Comparison of ENCODE assay signal across 8 cellular contexts in genomic region chr11:67289226-67289650, GRCh38. TPM values are rescaled to one million over a fixed set of nuclear protein-coding genes. Genes with fewer than 3 reads are reported as not detected.
DNase-seq lines count a peak whose midpoint lies in the region; ATAC-seq and TF ChIP-seq lines count a peak whose summit lies in the region.

Gene ANKRD13D (plus strand): TSS chr11:67289303. CDS start chr11:67289461, 158 bp downstream.

- peak within 1 kb of the TSS; percentile 98 for H3K27ac Mint-ChIP-seq in activated T-helper 17 cell treated with anti-CD3 and anti-CD28 coated beads, Interleukin-2, amount 50 U/mL, for 72 hours

- no peak for TF ChIP-seq EP300 in sigmoid colon (IDR thresholded peaks at IDR 0.05)

- H3K27me3 ChIP-seq in left ventricle myocardium inferior (ENCODE audit: low read depth) (no peaks in the 10 kb centered on the region), sigmoid colon (no peaks in the 10 kb centered on the region)

- H3K4me3 ChIP-seq in left ventricle myocardium inferior (peak within 1 kb of the TSS; percentile 90), sigmoid colon (peak within 1 kb of the TSS; percentile 81 to 91 (median 84))

- no peak for TF ChIP-seq POLR2A in sigmoid colon (IDR thresholded peaks at IDR 0.05)

- ATAC-seq in HG03103 (IDR thresholded peaks at IDR 0.05; ENCODE audit: low read depth, unreplicated experiment): peak; percentile 35
- ATAC-seq in activated T-helper 17 cell treated with anti-CD3 and anti-CD28 coated beads, Interleukin-2, amount 50 U/mL, for 72 hours (replicated peaks): no peak

- H3K9me3 ChIP-seq in left ventricle myocardium inferior (replicated peaks) (no peaks in the 10 kb centered on the region), sigmoid colon (no peaks in the 10 kb centered on the region)

- H3K27ac ChIP-seq in left ventricle myocardium inferior (replicated peaks) (peak within 1 kb of the TSS; percentile 95), sigmoid colon (peak within 1 kb of the TSS; percentile 95 to 97 (median 96))

- no peaks in the 10 kb centered on the region for H3K27me3 Mint-ChIP-seq in activated T-helper 17 cell treated with anti-CD3 and anti-CD28 coated beads, Interleukin-2, amount 50 U/mL, for 72 hours

- H3K36me3 Mint-ChIP-seq in activated T-helper 17 cell treated with anti-CD3 and anti-CD28 coated beads, Interleukin-2, amount 50 U/mL, for 72 hours (ENCODE audit: low read depth): peaks cover 91% of the 10 kb centered on the region

- H3K4me1 ChIP-seq in left ventricle myocardium inferior (peaks cover 56% of the 10 kb centered on the region), sigmoid colon (peaks cover 0 to 62% (median 39%) of the 10 kb centered on the region in 4 donors)

- peaks cover 23% of the 10 kb centered on the region for H3K4me1 Mint-ChIP-seq in activated T-helper 17 cell treated with anti-CD3 and anti-CD28 coated beads, Interleukin-2, amount 50 U/mL, for 72 hours

- intact Hi-C loops in left ventricle myocardium inferior (cut with micrococcal nuclease): no loop called here
- intact Hi-C loops in sigmoid colon (cut with DNase I): loop anchor here (2.0 kb wide), 1 partner anchor 28 kb away; no protein-coding TSS in a partner anchor

- 0% methylated on average over 56 of the region's 56 CpGs for WGBS in sigmoid colon, 2 donors

- peak within 1 kb of the TSS; percentile 86 for H3K4me3 Mint-ChIP-seq in activated T-helper 17 cell treated with anti-CD3 and anti-CD28 coated beads, Interleukin-2, amount 50 U/mL, for 72 hours

- no peaks in the 10 kb centered on the region for H3K9me3 Mint-ChIP-seq in activated T-helper 17 cell treated with anti-CD3 and anti-CD28 coated beads, Interleukin-2, amount 50 U/mL, for 72 hours

- peak; percentile 80 for DNase-seq in NCI-H510A (lab: John Stamatoyannopoulos, UW)
- DNase-seq in NCI-H510A treated with DMSO at 0.1 percent for 48 hours (lab: John Stamatoyannopoulos, UW): no peak
- no peak for DNase-seq in left ventricle myocardium inferior
- peak; percentile 73 for DNase-seq in sigmoid colon
- DNase-seq in NCI-H2196 treated with DMSO at 0.1 percent for 48 hours (lab: John Stamatoyannopoulos, UW; ENCODE audit: unreplicated experiment): no peak
- DNase-seq in SKM-1 (lab: John Stamatoyannopoulos, UW; ENCODE audit: unreplicated experiment): no peak

- H3K36me3 ChIP-seq in left ventricle myocardium inferior: peaks cover 54% of the 10 kb centered on the region
- H3K36me3 ChIP-seq in sigmoid colon: peaks cover 19 to 41% (median 23%) of the 10 kb centered on the region in 4 donors

- TF ChIP-seq CTCF in left ventricle myocardium inferior (IDR thresholded peaks at IDR 0.05; ENCODE audit: borderline replicate concordance): no peak
- TF ChIP-seq CTCF in sigmoid colon (IDR thresholded peaks at IDR 0.05): no peak

RNA-seq across cellular contexts. Expression of gene ANKRD13D, which starts in this region (rescaled TPM):
- 100 to 1,000 TPM; 102 to 137 TPM for total RNA-seq in activated T-helper 17 cell treated with anti-CD3 and anti-CD28 coated beads, Interleukin-2, amount 50 U/mL, for 72 hours
- 11.8 TPM for total RNA-seq in left ventricle myocardium inferior
- total RNA-seq in sigmoid colon: 10 to 100 TPM; 23.9 to 45.7 (median 24.2) TPM
- 10 to 100 TPM in 2 of 3 donors, 1 to 10 TPM in 1; 9.0 to 42.2 (median 16.8) TPM for polyA plus RNA-seq in sigmoid colon

Comparison
In these comparisons a context has a peak if more than half of its experiments do, and no peak if none do; other contexts are left out.
1. DNase-seq: peak in NCI-H510A (single experiment) and sigmoid colon (single experiment); none in NCI-H510A treated with DMSO at 0.1 percent for 48 hours (single experiment), left ventricle myocardium inferior (single experiment), NCI-H2196 treated with DMSO at 0.1 percent for 48 hours (single experiment) and SKM-1 (single experiment).